Comparison of ENCODE assay signal across 8 cellular contexts in genomic region chr12:23742574-23742973, GRCh38.
"Had no signal": no experiment of that assay in that cellular context is flagged by ENCODE, and none has a peak within 500 bp of the region (broad histone marks: within the 10 kb centered on the region; RNA-seq: fewer than 3 reads in every experiment).

No MANE protein-coding gene starts in this region.

- H3K4me3 ChIP-seq: GM12878 had no signal

- ATAC-seq: GM12878 had no signal

- FAIRE-seq: G401.6, GM12878, GM12891, GM12892, GM18507, GM19239 had no signal

- DNase-seq: GDM1, GF-D8 had no signal
